ENCODE assay signal across 9 cellular contexts in the genomic region with DNA sequence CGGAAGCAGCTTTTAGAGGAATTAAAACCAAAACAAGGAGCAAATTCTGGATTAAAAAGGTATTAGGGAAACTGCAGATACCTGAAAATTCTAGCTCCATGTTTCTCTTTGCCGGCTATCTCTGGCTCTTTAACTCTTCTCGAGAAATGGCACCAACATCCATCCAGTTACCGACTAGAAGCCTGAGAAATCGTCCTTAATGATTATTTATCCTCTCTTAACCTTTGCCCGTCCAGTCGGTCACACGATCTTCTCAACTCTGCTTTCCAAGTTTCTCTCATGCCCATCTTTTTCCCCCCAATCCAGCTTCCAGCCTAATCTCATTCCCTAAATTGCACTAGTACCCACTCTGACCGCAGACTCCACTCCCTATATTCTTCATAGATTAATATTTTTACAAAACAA. TPM values are rescaled to one million over a fixed set of nuclear protein-coding genes. Genes with fewer than 3 reads are reported as not detected.
DNase-seq lines count a peak whose midpoint lies in the region; ATAC-seq and TF ChIP-seq lines count a peak whose summit lies in the region.
"Had no signal": no experiment of that assay in that cellular context is flagged by ENCODE, and none has a peak within 500 bp of the region (broad histone marks: within the 10 kb centered on the region; RNA-seq: fewer than 3 reads in every experiment).

No MANE protein-coding gene starts in this region.

- H3K36me3 ChIP-seq in CD4-positive, alpha-beta memory T cell (ENCODE audit: insufficient read depth, low read length) = no peaks in the 10 kb centered on the region
- H3K36me3 ChIP-seq in gastroesophageal sphincter = no peaks in the 10 kb centered on the region

- intact Hi-C loops in CD4-positive, alpha-beta memory T cell (cut with micrococcal nuclease) = loop anchor here (1.0 to 5.0 kb wide), 5 partner anchors 84 to 1040 kb away; partner anchors contain the start of gene RAB5A

- H3K9me3 ChIP-seq in CD4-positive, alpha-beta memory T cell (ENCODE audit: control insufficient read depth in 1 of 2, low read length in 2 of 2) = no peaks in the 10 kb centered on the region
- H3K9me3 ChIP-seq in gastroesophageal sphincter = no peaks in the 10 kb centered on the region

- H3K27me3 ChIP-seq in CD4-positive, alpha-beta memory T cell (ENCODE audit: insufficient read depth, low read length) = no peaks in the 10 kb centered on the region
- no peaks in the 10 kb centered on the region for H3K27me3 ChIP-seq in gastroesophageal sphincter

- peak overlapping the region; percentile 93 for H3K27ac ChIP-seq in CD4-positive, alpha-beta memory T cell (ENCODE audit: low read depth, low read length)
- peak overlapping the region; percentile 84 to 92 (median 88) for H3K27ac ChIP-seq in gastroesophageal sphincter

- H3K4me3 ChIP-seq in CD4-positive, alpha-beta memory T cell (ENCODE audit: low read length in 2 of 2) = peak overlapping the region; percentile 69 to 92
- H3K4me3 ChIP-seq in gastroesophageal sphincter = peak overlapping the region; percentile 54 to 61

- H3K9me3 Mint-ChIP-seq in CD4-positive, alpha-beta memory T cell = no peaks in the 10 kb centered on the region
- no peaks in the 10 kb centered on the region for H3K9me3 Mint-ChIP-seq in stimulated activated naive B cell treated with anti-CD40 and anti-IgM and Interleukin-4, amounts not matched to agents 10 μg/mL and 1 μg/mL and 100 μg/mL, for 72 hours
- no peaks in the 10 kb centered on the region for H3K9me3 Mint-ChIP-seq in stimulated activated effector memory CD8-positive, alpha-beta T cell treated with anti-CD3 and anti-CD28 coated beads, Interleukin-12 subunit alpha, Interleukin-12 subunit beta, amount 100 ng/mL, for 72 hours
- H3K9me3 Mint-ChIP-seq: memory B cell had no signal

- no peak overlapping the region for H3K4me3 Mint-ChIP-seq in CD4-positive, alpha-beta memory T cell
- no peak overlapping the region for H3K4me3 Mint-ChIP-seq in stimulated activated naive B cell treated with anti-CD40 and anti-IgM and Interleukin-4, amounts not matched to agents 10 μg/mL and 1 μg/mL and 100 μg/mL, for 72 hours
- H3K4me3 Mint-ChIP-seq in stimulated activated effector memory CD8-positive, alpha-beta T cell treated with anti-CD3 and anti-CD28 coated beads, Interleukin-12 subunit alpha, Interleukin-12 subunit beta, amount 100 ng/mL, for 72 hours = no peak overlapping the region
- H3K4me3 Mint-ChIP-seq: memory B cell had no signal

- no peak for TF ChIP-seq CTCF in gastroesophageal sphincter (IDR thresholded peaks at IDR 0.05)

- no peaks in the 10 kb centered on the region for H3K27me3 Mint-ChIP-seq in CD4-positive, alpha-beta memory T cell
- no peaks in the 10 kb centered on the region for H3K27me3 Mint-ChIP-seq in stimulated activated naive B cell treated with anti-CD40 and anti-IgM and Interleukin-4, amounts not matched to agents 10 μg/mL and 1 μg/mL and 100 μg/mL, for 72 hours
- H3K27me3 Mint-ChIP-seq: memory B cell had no signal

- peak; percentile 3 for ATAC-seq in GM21737 (IDR thresholded peaks at IDR 0.05; ENCODE audit: unreplicated experiment)
- no peak for ATAC-seq in gastroesophageal sphincter
- ATAC-seq in stimulated activated naive B cell treated with anti-CD40 and anti-IgM and Interleukin-4, amounts not matched to agents 10 μg/mL and 1 μg/mL and 100 μg/mL, for 72 hours (replicated peaks) = peak; percentile 3 to 6
- no peak for ATAC-seq in stimulated activated effector memory CD8-positive, alpha-beta T cell treated with anti-CD3 and anti-CD28 coated beads, Interleukin-12 subunit alpha, Interleukin-12 subunit beta, amount 100 ng/mL, for 72 hours

- DNase-seq in CD4-positive, alpha-beta memory T cell = no peak
- peak; percentile 66 for DNase-seq in OCI-M1 (lab: John Stamatoyannopoulos, UW)
- DNase-seq in stimulated activated naive B cell treated with anti-CD40 and anti-IgM and Interleukin-4, amounts not matched to agents 10 μg/mL and 1 μg/mL and 100 μg/mL, for 72 hours = no peak
- DNase-seq in stimulated activated effector memory CD8-positive, alpha-beta T cell treated with anti-CD3 and anti-CD28 coated beads, Interleukin-12 subunit alpha, Interleukin-12 subunit beta, amount 100 ng/mL, for 72 hours (ENCODE audit: low spot score in 2 of 2) = no peak
- DNase-seq in activated CD8-positive, alpha-beta memory T cell treated with anti-CD3 and anti-CD28 coated beads for 24 hours = no peak
- DNase-seq in NK-92 (lab: John Stamatoyannopoulos, UW; ENCODE audit: unreplicated experiment) = no peak

- no peak overlapping the region for H3K27ac Mint-ChIP-seq in CD4-positive, alpha-beta memory T cell
- H3K27ac Mint-ChIP-seq in stimulated activated naive B cell treated with anti-CD40 and anti-IgM and Interleukin-4, amounts not matched to agents 10 μg/mL and 1 μg/mL and 100 μg/mL, for 72 hours = no peak overlapping the region
- no peak overlapping the region for H3K27ac Mint-ChIP-seq in stimulated activated effector memory CD8-positive, alpha-beta T cell treated with anti-CD3 and anti-CD28 coated beads, Interleukin-12 subunit alpha, Interleukin-12 subunit beta, amount 100 ng/mL, for 72 hours
- H3K27ac Mint-ChIP-seq: memory B cell had no signal

- no peaks in the 10 kb centered on the region for H3K36me3 Mint-ChIP-seq in CD4-positive, alpha-beta memory T cell
- peaks cover 4 to 5% of the 10 kb centered on the region in 2 donors for H3K36me3 Mint-ChIP-seq in stimulated activated naive B cell treated with anti-CD40 and anti-IgM and Interleukin-4, amounts not matched to agents 10 μg/mL and 1 μg/mL and 100 μg/mL, for 72 hours
- H3K36me3 Mint-ChIP-seq in stimulated activated effector memory CD8-positive, alpha-beta T cell treated with anti-CD3 and anti-CD28 coated beads, Interleukin-12 subunit alpha, Interleukin-12 subunit beta, amount 100 ng/mL, for 72 hours = peaks cover 18% of the 10 kb centered on the region
- H3K36me3 Mint-ChIP-seq: memory B cell had no signal

- POLR2A ChIA-PET in CD4-positive, alpha-beta memory T cell (lab: Charles Lee; ENCODE audit: partially characterized antibody) = interaction anchor here (0.7 to 6.4 kb wide), 9 partner anchors 11 to 241 kb away, joined by 3 to 51 read pairs (median 4); partner anchors contain the start of genes KAT2B and RAB5A

- WGBS in gastroesophageal sphincter (ENCODE audit: low coverage in 1 of 2), 2 donors = 1 to 2% methylated on average over 8 to 9 of the region's 9 CpGs

- no peak for TF ChIP-seq EP300 in gastroesophageal sphincter (IDR thresholded peaks at IDR 0.05)

- TF ChIP-seq POLR2A in gastroesophageal sphincter (IDR thresholded peaks at IDR 0.05) = no peak

- peaks cover 0 to 3% (median 0%) of the 10 kb centered on the region in 4 donors for H3K4me1 Mint-ChIP-seq in CD4-positive, alpha-beta memory T cell
- H3K4me1 Mint-ChIP-seq in stimulated activated naive B cell treated with anti-CD40 and anti-IgM and Interleukin-4, amounts not matched to agents 10 μg/mL and 1 μg/mL and 100 μg/mL, for 72 hours = no peaks in the 10 kb centered on the region
- no peaks in the 10 kb centered on the region for H3K4me1 Mint-ChIP-seq in stimulated activated effector memory CD8-positive, alpha-beta T cell treated with anti-CD3 and anti-CD28 coated beads, Interleukin-12 subunit alpha, Interleukin-12 subunit beta, amount 100 ng/mL, for 72 hours

- CTCF ChIA-PET in CD4-positive, alpha-beta memory T cell (lab: Charles Lee; ENCODE audit: partially characterized antibody) = interaction anchor here (0.6 to 2.1 kb wide), 4 partner anchors 14 to 145 kb away, joined by 3 to 12 read pairs (median 3); no protein-coding TSS in a partner anchor

- peaks cover 28% of the 10 kb centered on the region for H3K4me1 ChIP-seq in CD4-positive, alpha-beta memory T cell (ENCODE audit: insufficient read depth, low read length)
- peaks cover 0 to 19% (median 6%) of the 10 kb centered on the region in 3 donors for H3K4me1 ChIP-seq in gastroesophageal sphincter

RNA-seq across cellular contexts. Expression of gene SGO1, which starts 0.6 kb away (rescaled TPM):
- under 1 TPM; 0.38 to 0.55 TPM for total RNA-seq in CD4-positive, alpha-beta memory T cell
- under 1 TPM; 0.50 to 0.59 TPM for polyA plus RNA-seq in CD4-positive, alpha-beta memory T cell
- 1 to 10 TPM in 1 of 4 donors, under 1 TPM in 1, not detected in 2; 0.54 to 2.2 TPM for total RNA-seq in gastroesophageal sphincter

Comparison
In these comparisons a context has a peak if more than half of its experiments do, and no peak if none do; other contexts are left out.
1. ATAC-seq: peak in GM21737 (single experiment) and stimulated activated naive B cell treated with anti-CD40 and anti-IgM and Interleukin-4, amounts not matched to agents 10 μg/mL and 1 μg/mL and 100 μg/mL, for 72 hours (2 of 2); none in gastroesophageal sphincter (single experiment) and stimulated activated effector memory CD8-positive, alpha-beta T cell treated with anti-CD3 and anti-CD28 coated beads, Interleukin-12 subunit alpha, Interleukin-12 subunit beta, amount 100 ng/mL, for 72 hours (single experiment).